In the genomic region with DNA sequence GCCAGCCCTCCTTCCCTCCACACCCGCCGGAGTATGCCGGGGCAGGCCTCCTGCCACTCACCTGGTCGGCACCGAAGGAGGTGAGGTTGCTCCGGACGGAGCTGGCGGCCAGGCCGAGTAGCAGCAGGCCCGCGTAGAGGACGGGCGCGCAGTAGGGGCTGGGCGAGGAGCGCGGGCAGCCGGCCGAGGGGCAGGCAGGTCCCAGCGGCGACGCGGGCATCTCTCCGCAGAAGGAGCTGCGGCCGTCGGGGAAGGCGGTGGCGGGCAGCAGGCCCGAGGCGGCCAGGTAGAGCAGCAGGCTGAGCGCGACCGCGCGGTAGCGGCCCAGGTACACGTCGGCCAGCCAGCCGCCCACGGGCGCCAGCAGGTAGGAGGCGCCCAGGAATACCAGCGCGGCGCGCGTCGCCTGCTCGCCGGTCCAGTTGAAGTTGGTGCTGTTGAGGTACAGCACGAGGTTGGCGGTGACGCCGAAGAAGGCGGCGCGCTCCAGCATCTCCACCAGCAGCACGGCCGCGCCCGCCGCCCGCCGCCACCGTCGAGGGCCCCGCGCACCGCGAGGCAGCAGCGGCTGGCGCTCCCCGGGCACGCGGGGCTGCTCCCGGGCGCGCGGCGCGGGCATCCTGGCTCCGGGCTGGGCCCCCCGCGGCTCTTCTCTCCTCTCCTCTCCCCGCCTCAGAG, we compare ENCODE assay signal across 9 cellular contexts. TPM values are rescaled to one million over a fixed set of nuclear protein-coding genes. Genes with fewer than 3 reads are reported as not detected.
DNase-seq lines count a peak whose midpoint lies in the region; ATAC-seq, FAIRE-seq and TF ChIP-seq lines count a peak whose summit lies in the region.
"Had no signal": no experiment of that assay in that cellular context is flagged by ENCODE, and none has a peak within 500 bp of the region (broad histone marks: within the 10 kb centered on the region; RNA-seq: fewer than 3 reads in every experiment).

No MANE protein-coding gene starts in this region.

- 7% methylated on average over 18 of the region's 86 CpGs for WGBS in suprapubic skin

- no peaks in the 10 kb centered on the region for H3K9me3 Mint-ChIP-seq in activated naive CD8-positive, alpha-beta T cell treated with anti-CD3 and anti-CD28 coated beads, Interleukin-2, amount 50 U/mL, for 24 hours
- H3K9me3 Mint-ChIP-seq in Caco-2 (ENCODE audit: unreplicated experiment), result no peaks in the 10 kb centered on the region

- H3K27me3 ChIP-seq in lower lobe of right lung (ENCODE audit: low read depth) (no peaks in the 10 kb centered on the region), suprapubic skin (no peaks in the 10 kb centered on the region), Caco-2 (replicated peaks; ENCODE audit: control insufficient read depth, insufficient read depth, low read length) (no peaks in the 10 kb centered on the region)

- H3K27ac Mint-ChIP-seq in activated naive CD8-positive, alpha-beta T cell treated with anti-CD3 and anti-CD28 coated beads, Interleukin-2, amount 50 U/mL, for 24 hours, result no peak overlapping the region
- no peak overlapping the region for H3K27ac Mint-ChIP-seq in Caco-2 (ENCODE audit: unreplicated experiment)

- CTCF ChIA-PET in Caco-2 (lab: Charles Lee), result no interaction called here

- H3K4me3 ChIP-seq in lower lobe of right lung, result peak overlapping the region; percentile 62
- peak overlapping the region; percentile 49 for H3K4me3 ChIP-seq in suprapubic skin
- no peak overlapping the region for H3K4me3 ChIP-seq in Caco-2 (ENCODE audit: low read depth, low read length)

- FAIRE-seq in urothelium cell line (lab: Jason Lieb, UNC), result no peak

- H3K4me1 ChIP-seq in lower lobe of right lung, result peaks cover 47% of the 10 kb centered on the region
- H3K4me1 ChIP-seq in suprapubic skin, result peaks cover 40% of the 10 kb centered on the region
- H3K4me1 ChIP-seq in Caco-2, result peaks cover 6% of the 10 kb centered on the region; the same call in 1 of the 2 replicates

- peak; percentile 25 for ATAC-seq in HG02588 (IDR thresholded peaks at IDR 0.05; ENCODE audit: unreplicated experiment)
- peak; percentile 34 for ATAC-seq in activated naive CD8-positive, alpha-beta T cell treated with anti-CD3 and anti-CD28 coated beads, Interleukin-2, amount 50 U/mL, for 24 hours
- peak; percentile 3 to 22 for ATAC-seq in lower lobe of right lung
- no peak for ATAC-seq in HG03095 (IDR thresholded peaks at IDR 0.05; ENCODE audit: unreplicated experiment)
- ATAC-seq in GM18868 (IDR thresholded peaks at IDR 0.05; ENCODE audit: unreplicated experiment), result no peak

- peak overlapping the region; percentile 70 for H3K4me3 Mint-ChIP-seq in activated naive CD8-positive, alpha-beta T cell treated with anti-CD3 and anti-CD28 coated beads, Interleukin-2, amount 50 U/mL, for 24 hours
- H3K4me3 Mint-ChIP-seq in Caco-2 (ENCODE audit: unreplicated experiment), result no peak overlapping the region

- H3K4me1 Mint-ChIP-seq in activated naive CD8-positive, alpha-beta T cell treated with anti-CD3 and anti-CD28 coated beads, Interleukin-2, amount 50 U/mL, for 24 hours, result peaks cover 37% of the 10 kb centered on the region
- H3K4me1 Mint-ChIP-seq in Caco-2 (ENCODE audit: low read depth, unreplicated experiment), result peaks cover 13% of the 10 kb centered on the region

- TF ChIP-seq EP300 in suprapubic skin (IDR thresholded peaks at IDR 0.05), result no peak

- no TSS peak for BruUV-seq in Caco-2 (replicated peaks; lab: Mats Ljungman, UMichigan)

- TF ChIP-seq CTCF in lower lobe of right lung (IDR thresholded peaks at IDR 0.05) (no peak), suprapubic skin (IDR thresholded peaks at IDR 0.05) (no peak), Caco-2 (IDR thresholded peaks at IDR 0.05; ENCODE audit: insufficient read depth in 1 of 2, low read depth in 1 of 2, low read length in 1 of 2, severe bottlenecking in 1 of 2, unreplicated experiment in 1 of 2) (no peak)

- peak; percentile 36 for DNase-seq in activated naive CD8-positive, alpha-beta T cell treated with anti-CD3 and anti-CD28 coated beads, Interleukin-2, amount 50 U/mL, for 24 hours
- DNase-seq in lower lobe of right lung, result peak; percentile 76
- DNase-seq in suprapubic skin (ENCODE audit: low spot score in 2 of 2), result peak in 1 of 2 donors; percentile 59
- no peak for DNase-seq in urothelium cell line (ENCODE audit: low spot score)
- no peak for DNase-seq in Caco-2
- DNase-seq: NCI-H526 treated with DMSO at 0.1 percent for 48 hours had no signal

- POLR2A ChIA-PET in Caco-2 (lab: Charles Lee), result no interaction called here

- H3K36me3 ChIP-seq in lower lobe of right lung (peaks cover 16% of the 10 kb centered on the region), suprapubic skin (no peaks in the 10 kb centered on the region), Caco-2 (ENCODE audit: control insufficient read depth, insufficient read depth, low read length) (no peaks in the 10 kb centered on the region)

- H3K36me3 Mint-ChIP-seq in activated naive CD8-positive, alpha-beta T cell treated with anti-CD3 and anti-CD28 coated beads, Interleukin-2, amount 50 U/mL, for 24 hours (ENCODE audit: low read depth), result no peaks in the 10 kb centered on the region
- no peaks in the 10 kb centered on the region for H3K36me3 Mint-ChIP-seq in Caco-2 (ENCODE audit: insufficient read depth, unreplicated experiment)

- no peaks in the 10 kb centered on the region for H3K9me3 ChIP-seq in lower lobe of right lung
- no peaks in the 10 kb centered on the region for H3K9me3 ChIP-seq in suprapubic skin
- no peaks in the 10 kb centered on the region for H3K9me3 ChIP-seq in Caco-2

- intact Hi-C loops in lower lobe of right lung (cut with DNase I), result no loop called here
- intact Hi-C loops in Caco-2 (cut with micrococcal nuclease; ENCODE audit: unreplicated experiment), result no loop called here

- H3K27me3 Mint-ChIP-seq in activated naive CD8-positive, alpha-beta T cell treated with anti-CD3 and anti-CD28 coated beads, Interleukin-2, amount 50 U/mL, for 24 hours, result peaks cover 8% of the 10 kb centered on the region
- no peaks in the 10 kb centered on the region for H3K27me3 Mint-ChIP-seq in Caco-2 (ENCODE audit: insufficient read depth, unreplicated experiment)

- H3K27ac ChIP-seq in lower lobe of right lung, result peak overlapping the region; percentile 88
- no peak overlapping the region for H3K27ac ChIP-seq in suprapubic skin

- no peak for TF ChIP-seq POLR2A in suprapubic skin (IDR thresholded peaks at IDR 0.05)

RNA-seq across cellular contexts. Expression of a gene that starts 0.9 kb away (rescaled TPM):
- total RNA-seq in lower lobe of right lung, result 199 TPM
- 10 to 100 TPM in 2 of 4 donors, 1 to 10 TPM in 2; 1.7 to 10.5 (median 9.8) TPM for total RNA-seq in suprapubic skin
- 0.43 and 0.84 TPM in 2 replicates for total RNA-seq in Caco-2 (2022)

RNA-seq across cellular contexts. Expression of a gene that starts 20.4 kb away (rescaled TPM):
- total RNA-seq in lower lobe of right lung (6.1 TPM), suprapubic skin (1 to 10 TPM in 2 of 4 donors, under 1 TPM in 2; 0.15 to 1.7 (median 1.2) TPM), Caco-2 (2022) (0.23 TPM in 2 replicates)

RNA-seq across cellular contexts. Expression of a gene that starts 26.8 kb away (rescaled TPM):
- total RNA-seq in lower lobe of right lung (13.9 TPM), suprapubic skin (1 to 10 TPM; 7.5 to 9.6 (median 8.0) TPM), Caco-2 (2022) (86.6 and 97.3 TPM in 2 replicates)

RNA-seq across cellular contexts. Expression of a gene that starts 37.1 kb away (rescaled TPM):
- 142 TPM for total RNA-seq in lower lobe of right lung
- 100 to 1,000 TPM in 3 of 4 donors, 10 to 100 TPM in 1; 67.4 to 128 (median 110) TPM for total RNA-seq in suprapubic skin
- total RNA-seq in Caco-2 (2022), result 82.3 and 91.9 TPM in 2 replicates

RNA-seq across cellular contexts. Expression of a gene that starts 44.7 kb away (rescaled TPM):
- total RNA-seq in lower lobe of right lung, result 58.1 TPM
- total RNA-seq in suprapubic skin, result 100 to 1,000 TPM; 101 to 153 (median 116) TPM
- 180 and 183 TPM in 2 replicates for total RNA-seq in Caco-2 (2022)

Comparison
In these comparisons a context has a peak if more than half of its experiments do, and no peak if none do; other contexts are left out.
1. ATAC-seq: peak in HG02588 (single experiment), activated naive CD8-positive, alpha-beta T cell treated with anti-CD3 and anti-CD28 coated beads, Interleukin-2, amount 50 U/mL, for 24 hours (single experiment) and lower lobe of right lung (2 of 2); none in HG03095 (single experiment) and GM18868 (single experiment).
2. DNase-seq: peak in activated naive CD8-positive, alpha-beta T cell treated with anti-CD3 and anti-CD28 coated beads, Interleukin-2, amount 50 U/mL, for 24 hours (single experiment) and lower lobe of right lung (single experiment); none in urothelium cell line (single experiment) and Caco-2 (0 of 2).
3. RNA of a gene that starts 0.9 kb away (total RNA-seq): 199 TPM in lower lobe of right lung (single experiment); 1.7 to 10.5 TPM in suprapubic skin and 0.43 to 0.84 TPM in Caco-2; every median in the first group is over 10 times any median in the second.